Comparison of ENCODE assay signal across 17 cellular contexts in the genomic region with DNA sequence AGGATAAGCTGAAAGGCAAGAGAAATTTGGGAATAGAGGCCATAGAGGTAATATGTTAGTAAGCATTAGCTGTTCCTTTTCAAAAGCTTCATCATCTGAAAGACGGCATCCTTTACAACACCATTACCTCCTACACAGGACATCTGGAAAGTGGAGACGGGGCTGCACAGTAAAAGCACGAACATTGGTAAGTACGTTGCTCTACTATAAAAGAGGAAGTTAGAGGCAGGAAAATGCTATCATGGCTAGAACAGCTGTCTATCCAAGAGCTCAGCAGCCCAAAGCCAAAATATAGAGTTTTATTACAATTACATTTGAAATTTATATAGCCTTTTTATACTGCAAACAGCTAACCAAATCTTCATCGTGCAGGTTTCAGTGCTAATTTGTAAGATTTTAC.
DNase-seq lines count a peak whose midpoint lies in the region; ATAC-seq and TF ChIP-seq lines count a peak whose summit lies in the region.
"Had no signal": no experiment of that assay in that cellular context is flagged by ENCODE, and none has a peak within 500 bp of the region (broad histone marks: within the 10 kb centered on the region; RNA-seq: fewer than 3 reads in every experiment).

No MANE protein-coding gene starts in this region.

- no peaks in the 10 kb centered on the region for H3F3A ChIP-seq in DOHH2 (ENCODE audit: control insufficient read depth, insufficient read depth)

- no peaks in the 10 kb centered on the region for H3K4me1 Mint-ChIP-seq in memory B cell
- peaks cover 27% of the 10 kb centered on the region for H3K4me1 Mint-ChIP-seq in mesothelial cell of epicardium
- H3K4me1 Mint-ChIP-seq: GM23338 had no signal

- DNase-seq in KBM-7, result peak; percentile 60
- no peak for DNase-seq in memory B cell (ENCODE audit: low spot score in 2 of 2)
- DNase-seq in left lung, result no peak
- no peak for DNase-seq in mesothelial cell of epicardium (ENCODE audit: low spot score in 2 of 2, unreplicated experiment in 2 of 2)
- DNase-seq: MM.1S; NCI-H1436 treated with DMSO at 0.1 percent for 48 hours; NCI-H2081 treated with DMSO at 0.1 percent for 48 hours; NCI-H526; NK-92 treated with Interleukin-12 subunit alpha and Interleukin-12 subunit beta, amount 100 ng/mL, for 24 hours; T-helper 9 cell had no signal

- H3K4me2 ChIP-seq in DOHH2 (ENCODE audit: low read length) (peak overlapping the region; percentile 33), OCI-LY3 (ENCODE audit: low read length) (peak overlapping the region; percentile 37)
- H3K4me2 ChIP-seq: BLaER1, GM23338, KMS-11 had no signal

- intact Hi-C loops in left lung (cut with DNase I), result no loop called here

- H3K9me2 ChIP-seq in DOHH2 (replicated peaks; ENCODE audit: control insufficient read depth, low read length), result no peaks in the 10 kb centered on the region

- H3K36me3 ChIP-seq in DOHH2 (ENCODE audit: control insufficient read depth, low read length) (no peaks in the 10 kb centered on the region), OCI-LY3 (replicated peaks; ENCODE audit: low read depth, low read length) (no peaks in the 10 kb centered on the region), left lung (no peaks in the 10 kb centered on the region)
- H3K36me3 ChIP-seq: BLaER1 had no signal

- H2AFZ ChIP-seq in OCI-LY3 (ENCODE audit: low read depth, low read length), result no peak overlapping the region
- H2AFZ ChIP-seq: GM23338 had no signal

- in situ Hi-C loops in KBM-7 (cut with MboI; ENCODE audit: low pct_unique_long_range_greater_than_20kb, low sequenced_read_pairs), result no loop called here

- H3K9me3 ChIP-seq in DOHH2 (ENCODE audit: control insufficient read depth, insufficient read depth, low read length) (no peaks in the 10 kb centered on the region), OCI-LY3 (ENCODE audit: insufficient read depth, low read length) (no peaks in the 10 kb centered on the region), left lung (no peaks in the 10 kb centered on the region)
- H3K9me3 ChIP-seq: BLaER1 had no signal

- H3K4me3 ChIP-seq in DOHH2 (ENCODE audit: low read length) (no peak overlapping the region), OCI-LY3 (ENCODE audit: low read length) (no peak overlapping the region), left lung (no peak overlapping the region)
- H3K4me3 ChIP-seq: BLaER1, GM23338 had no signal

- H3K9me3 Mint-ChIP-seq in memory B cell (no peaks in the 10 kb centered on the region), mesothelial cell of epicardium (no peaks in the 10 kb centered on the region)
- H3K9me3 Mint-ChIP-seq: GM23338 had no signal

- ATAC-seq in memory B cell (ENCODE audit: low read depth) (peak; percentile 62), left lung (no peak), HG02938 (IDR thresholded peaks at IDR 0.05; ENCODE audit: unreplicated experiment) (no peak)
- ATAC-seq: GM23338 had no signal

- H3K4me1 ChIP-seq in DOHH2 (ENCODE audit: control insufficient read depth, low read length) (peaks cover 16% of the 10 kb centered on the region), OCI-LY3 (ENCODE audit: low read length) (peaks cover 7% of the 10 kb centered on the region; the same call in 1 of the 2 replicates), left lung (no peaks in the 10 kb centered on the region)

- H3K4me3 Mint-ChIP-seq in memory B cell (no peak overlapping the region), mesothelial cell of epicardium (no peak overlapping the region)
- H3K4me3 Mint-ChIP-seq: GM23338 had no signal

- H3K36me3 Mint-ChIP-seq in memory B cell (no peaks in the 10 kb centered on the region), mesothelial cell of epicardium (no peaks in the 10 kb centered on the region)

- H3K79me2 ChIP-seq in DOHH2 (ENCODE audit: control insufficient read depth, low read length) (no peaks in the 10 kb centered on the region), OCI-LY3 (ENCODE audit: low read length) (no peaks in the 10 kb centered on the region)

- H3K27ac ChIP-seq in DOHH2 (ENCODE audit: low read depth, low read length) (no peak overlapping the region), OCI-LY3 (ENCODE audit: low read length) (no peak overlapping the region), left lung (no peak overlapping the region)
- H3K27ac ChIP-seq: BLaER1, KMS-11, RWPE1 had no signal

- H3K27me3 ChIP-seq in DOHH2 (ENCODE audit: control insufficient read depth, low read length) (no peaks in the 10 kb centered on the region), OCI-LY3 (ENCODE audit: low read depth, low read length) (no peaks in the 10 kb centered on the region), left lung (no peaks in the 10 kb centered on the region)
- H3K27me3 ChIP-seq: BLaER1 had no signal

- H3K27ac Mint-ChIP-seq in memory B cell, result no peak overlapping the region
- H3K27ac Mint-ChIP-seq in mesothelial cell of epicardium, result no peak overlapping the region
- H3K27ac Mint-ChIP-seq: GM23338 had no signal

- H3K9ac ChIP-seq in OCI-LY3 (ENCODE audit: low read length), result no peak overlapping the region
- H3K9ac ChIP-seq: BLaER1, KMS-11 had no signal

- H4K20me1 ChIP-seq in DOHH2 (ENCODE audit: control insufficient read depth, insufficient read depth, low read depth, low read length), result no peaks in the 10 kb centered on the region
- no peaks in the 10 kb centered on the region for H4K20me1 ChIP-seq in OCI-LY3 (ENCODE audit: insufficient read depth, low read length)
- H4K20me1 ChIP-seq: BLaER1 had no signal

- TF ChIP-seq CTCF in DOHH2 (IDR thresholded peaks at IDR 0.05; ENCODE audit: low read depth, low read length, poor library complexity, severe bottlenecking) (no peak), OCI-LY3 (IDR thresholded peaks at IDR 0.05; ENCODE audit: low read depth, low read length) (no peak), left lung (IDR thresholded peaks at IDR 0.05) (no peak), mesothelial cell of epicardium (IDR thresholded peaks at IDR 0.05; ENCODE audit: unreplicated experiment) (no peak)

- H3K27me3 Mint-ChIP-seq in memory B cell (peaks cover 9% of the 10 kb centered on the region), mesothelial cell of epicardium (ENCODE audit: low read depth) (no peaks in the 10 kb centered on the region)
